Comparison of ENCODE assay signal across 33 cellular contexts in the genomic region with DNA sequence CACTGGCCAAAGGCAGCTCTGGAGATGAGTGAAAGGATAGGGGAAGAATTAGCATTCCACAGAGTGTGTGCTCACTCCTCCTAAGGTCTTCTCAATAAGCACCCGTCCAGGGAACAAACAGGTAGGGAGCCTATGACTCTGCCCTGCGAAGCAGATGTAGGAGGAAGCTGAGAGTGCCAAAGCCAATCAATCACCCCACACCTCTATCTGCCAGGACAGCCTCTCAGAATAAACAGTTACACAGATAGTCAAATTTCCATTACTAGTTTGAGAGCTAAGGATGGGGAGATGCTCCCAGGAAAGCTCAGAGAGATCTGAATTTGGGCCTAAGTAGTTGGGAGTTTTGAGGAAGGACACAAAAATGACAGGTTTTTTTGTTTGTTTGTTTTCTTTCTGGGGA. TPM values are rescaled to one million over a fixed set of nuclear protein-coding genes. Genes with fewer than 3 reads are reported as not detected.
"Had no signal": no experiment of that assay in that cellular context is flagged by ENCODE, and none has a peak within 500 bp of the region (broad histone marks: within the 10 kb centered on the region; RNA-seq: fewer than 3 reads in every experiment).

No MANE protein-coding gene starts in this region.

- H3K9me3 Mint-ChIP-seq: immature natural killer cell; mesothelial cell of epicardium; naive B cell; natural killer cell treated with Interleukin-12 subunit alpha and Interleukin-12 subunit beta and Interleukin-15 and Interleukin-18, amount 100 ng/mL, for 72 hours; neural crest cell; stimulated activated memory B cell treated with anti-CD40 and anti-IgM and Interleukin-4, amounts not matched to agents 10 μg/mL and 1 μg/mL and 100 μg/mL, for 72 hours; type B pancreatic cell had no signal

- ATAC-seq: foreskin keratinocyte; gastroesophageal sphincter; mucosa of descending colon; natural killer cell treated with Interleukin-12 subunit alpha and Interleukin-12 subunit beta and Interleukin-15 and Interleukin-18, amount 100 ng/mL, for 72 hours; pancreas; stimulated activated memory B cell treated with anti-CD40 and anti-IgM and Interleukin-4, amounts not matched to agents 10 μg/mL and 1 μg/mL and 100 μg/mL, for 72 hours; stimulated activated naive CD8-positive, alpha-beta T cell treated with anti-CD3 and anti-CD28 coated beads, Interleukin-15, Interleukin-2, amounts not matched to agents 100 U/mL and 50 U/mL, for 24 hours had no signal

- H3K4me1 ChIP-seq: esophagus muscularis mucosa, foreskin keratinocyte, gastroesophageal sphincter, pancreas, sigmoid colon, testis, tibial artery had no signal

- H3K27ac ChIP-seq: coronary artery, esophagus muscularis mucosa, foreskin keratinocyte, gastroesophageal sphincter, neutrophil, pancreas, sigmoid colon, testis, tibial artery had no signal

- H3K9me3 ChIP-seq: esophagus muscularis mucosa, gastroesophageal sphincter, mucosa of descending colon, neutrophil, pancreas, sigmoid colon, testis, tibial artery had no signal

- FAIRE-seq: endothelial cell of umbilical vein, pancreas had no signal

- H3K4me3 ChIP-seq: coronary artery, esophagus muscularis mucosa, gastroesophageal sphincter, mucosa of descending colon, pancreas, sigmoid colon, testis, tibial artery had no signal

- H3K27me3 ChIP-seq: esophagus muscularis mucosa, foreskin keratinocyte, gastroesophageal sphincter, neutrophil, pancreas, sigmoid colon, testis, tibial artery had no signal

- H3K27ac Mint-ChIP-seq: mesothelial cell of epicardium; naive B cell; natural killer cell treated with Interleukin-12 subunit alpha and Interleukin-12 subunit beta and Interleukin-15 and Interleukin-18, amount 100 ng/mL, for 72 hours; progenitor cell of endocrine pancreas; stimulated activated memory B cell treated with anti-CD40 and anti-IgM and Interleukin-4, amounts not matched to agents 10 μg/mL and 1 μg/mL and 100 μg/mL, for 72 hours; type B pancreatic cell had no signal

- H3K4me1 Mint-ChIP-seq: immature natural killer cell; mesothelial cell of epicardium; naive B cell; neural crest cell; stimulated activated memory B cell treated with anti-CD40 and anti-IgM and Interleukin-4, amounts not matched to agents 10 μg/mL and 1 μg/mL and 100 μg/mL, for 72 hours had no signal

- H3K4me3 Mint-ChIP-seq: immature natural killer cell; mesothelial cell of epicardium; natural killer cell treated with Interleukin-12 subunit alpha and Interleukin-12 subunit beta and Interleukin-15 and Interleukin-18, amount 100 ng/mL, for 72 hours; neural crest cell; stimulated activated memory B cell treated with anti-CD40 and anti-IgM and Interleukin-4, amounts not matched to agents 10 μg/mL and 1 μg/mL and 100 μg/mL, for 72 hours; type B pancreatic cell had no signal

- DNase-seq: dermis blood vessel endothelial cell; effector memory CD4-positive, alpha-beta T cell; foreskin keratinocyte; hypothalamus; immature natural killer cell; islet precursor cell; kidney glomerular epithelial cell; mesenchymal stem cell; mucosa of descending colon; naive B cell; pancreas; sigmoid colon; stimulated activated CD4-positive, alpha-beta T cell treated with anti-CD3 and anti-CD28 coated beads, Interleukin-2, amount 100 ng/mL, for 24 hours; stimulated activated CD4-positive, alpha-beta T cell treated with anti-CD3 and anti-CD28 coated beads, Interleukin-4, amount 100 ng/mL, for 24 hours; stimulated activated naive CD8-positive, alpha-beta T cell treated with anti-CD3 and anti-CD28 coated beads, Interleukin-15, Interleukin-2, amounts not matched to agents 100 U/mL and 50 U/mL, for 24 hours; substantia nigra; testis; tibial artery had no signal

RNA-seq across cellular contexts. Expression of a gene that starts 40.5 kb away (rescaled TPM):
- total RNA-seq: dermis blood vessel endothelial cell, endothelial cell of umbilical vein, epithelial cell of proximal tubule, fibroblast of lung, foreskin keratinocyte, lung microvascular endothelial cell, skeletal muscle tissue had no signal
- polyA plus RNA-seq: endothelial cell of umbilical vein, fibroblast of lung had no signal
